In the genomic region with DNA sequence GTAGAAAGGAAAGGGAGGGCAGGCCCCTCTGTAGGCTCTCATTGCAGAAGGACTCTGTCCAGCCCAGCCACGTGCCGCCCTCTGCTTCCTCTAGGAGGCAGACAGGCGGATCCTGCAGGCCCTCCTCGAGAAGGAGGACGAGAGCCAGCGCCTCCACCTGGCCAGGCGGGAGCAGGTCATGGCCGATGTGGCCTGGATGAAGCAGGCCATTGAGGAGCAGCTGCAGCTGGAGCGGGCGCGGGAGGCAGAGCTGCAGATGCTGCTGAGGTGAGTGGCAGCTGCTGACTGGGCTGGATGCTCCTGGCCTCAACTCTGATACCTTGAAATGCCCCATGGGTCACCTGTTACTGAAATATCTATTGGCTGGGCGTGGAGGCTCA, we compare ENCODE assay signal across 10 cellular contexts. TPM values are rescaled to one million over a fixed set of nuclear protein-coding genes. Genes with fewer than 3 reads are reported as not detected.
A peak's percentile ranks its signal among the peaks of the same experiment; 100 is the strongest.
DNase-seq lines count a peak whose midpoint lies in the region; ATAC-seq and TF ChIP-seq lines count a peak whose summit lies in the region.
"Had no signal": no experiment of that assay in that cellular context is flagged by ENCODE, and none has a peak within 500 bp of the region (broad histone marks: within the 10 kb centered on the region; RNA-seq: fewer than 3 reads in every experiment).

No MANE protein-coding gene starts in this region.

- dilution Hi-C loops in mammary epithelial cell (cut with HindIII; ENCODE audit: low sequenced_read_pairs): no loop called here

- no peak overlapping the region for H2AFZ ChIP-seq in mammary epithelial cell (ENCODE audit: low read depth, low read length)

- H3K27ac ChIP-seq in mammary epithelial cell (ENCODE audit: insufficient read depth, low read depth, low read length): no peak overlapping the region

- peaks cover 20% of the 10 kb centered on the region for H3K36me3 ChIP-seq in mammary epithelial cell (ENCODE audit: insufficient read depth, low read length)

- ATAC-seq in GM21367 (IDR thresholded peaks at IDR 0.05; ENCODE audit: unreplicated experiment): no peak

- H3K27me3 ChIP-seq in mammary epithelial cell (ENCODE audit: insufficient read depth, low read length): no peaks in the 10 kb centered on the region

- no peak overlapping the region for H3K27ac Mint-ChIP-seq in progenitor cell of endocrine pancreas

- 61% methylated on average over 7 of the region's 12 CpGs for WGBS in mammary epithelial cell (ENCODE audit: low coverage, missing lambda C conversion rate)

- peaks cover 22% of the 10 kb centered on the region for H3K36me3 Mint-ChIP-seq in progenitor cell of endocrine pancreas (ENCODE audit: insufficient read depth)

- H3K4me1 Mint-ChIP-seq in progenitor cell of endocrine pancreas (ENCODE audit: low read depth): no peaks in the 10 kb centered on the region

- no peak overlapping the region for H3K4me2 ChIP-seq in mammary epithelial cell (ENCODE audit: insufficient read depth, low read depth, low read length)

- H3K4me3 Mint-ChIP-seq in progenitor cell of endocrine pancreas (ENCODE audit: low read depth): no peak overlapping the region

- TF ChIP-seq CTCF in mammary epithelial cell (conservative IDR thresholded peaks at IDR 0.05 in 1 of 2, IDR thresholded peaks at IDR 0.05 in 1 of 2; ENCODE audit: extremely low read depth in 1 of 2, insufficient read depth in 1 of 2, low read depth in 1 of 2, low read length in 2 of 2) (peak; percentile 58 to 59), progenitor cell of endocrine pancreas (IDR thresholded peaks at IDR 0.05; ENCODE audit: unreplicated experiment) (peak; percentile 42)

- H3K4me3 ChIP-seq in mammary epithelial cell (replicated peaks in 1 of 3; ENCODE audit: insufficient read depth in 1 of 3, low read depth in 2 of 3, low read length in 3 of 3): no peak overlapping the region

- no peaks in the 10 kb centered on the region for H4K20me1 ChIP-seq in mammary epithelial cell (ENCODE audit: insufficient read depth, low read length)

- intact Hi-C loops in mammary epithelial cell (cut with micrococcal nuclease): no loop called here
- intact Hi-C loops in head of caudate nucleus (cut with DNase I): no loop called here

- no peaks in the 10 kb centered on the region for H3K9me3 Mint-ChIP-seq in progenitor cell of endocrine pancreas (ENCODE audit: low read depth)
- H3K9me3 Mint-ChIP-seq: CD4-positive, CD25-positive, alpha-beta regulatory T cell had no signal

- DNase-seq in NCI-H82 (lab: John Stamatoyannopoulos, UW): peak; percentile 46
- no peak for DNase-seq in NCI-H82 treated with DMSO at 0.1 percent for 48 hours (lab: John Stamatoyannopoulos, UW; ENCODE audit: unreplicated experiment)
- peak; percentile 21 for DNase-seq in M059J (ENCODE audit: low read depth)
- no peak for DNase-seq in mammary epithelial cell
- DNase-seq in progenitor cell of endocrine pancreas (ENCODE audit: low spot score, unreplicated experiment): no peak
- no peak for DNase-seq in head of caudate nucleus
- no peak for DNase-seq in SIG-M5 treated with dmso at 0.1 percent for 504 hours (lab: John Stamatoyannopoulos, UW; ENCODE audit: unreplicated experiment)
- DNase-seq: NCI-H1048 had no signal

- CTCF ChIA-PET in mammary epithelial cell (lab: Charles Lee; ENCODE audit: low non-redundant PET): no interaction called here

- H3K27me3 Mint-ChIP-seq in progenitor cell of endocrine pancreas: no peaks in the 10 kb centered on the region
- H3K27me3 Mint-ChIP-seq: CD4-positive, CD25-positive, alpha-beta regulatory T cell had no signal

- no peaks in the 10 kb centered on the region for H3K4me1 ChIP-seq in mammary epithelial cell (ENCODE audit: insufficient read depth, low read length)

- H3K9me3 ChIP-seq in mammary epithelial cell (replicated peaks; ENCODE audit: insufficient read depth, low read length): no peaks in the 10 kb centered on the region

- H3K9ac ChIP-seq in mammary epithelial cell (ENCODE audit: insufficient read depth, low read length): no peak overlapping the region

- no peaks in the 10 kb centered on the region for H3K79me2 ChIP-seq in mammary epithelial cell (ENCODE audit: insufficient read depth, low read length)

- in situ Hi-C loops in mammary epithelial cell (cut with MboI; ENCODE audit: low sequenced_read_pairs in 2 of 2): no loop called here

- BruUV-seq in mammary epithelial cell (replicated peaks; lab: Mats Ljungman, UMichigan): no TSS peak

RNA-seq across cellular contexts. Expression of a gene that starts 10.9 kb away (rescaled TPM):
- total RNA-seq in M059J (2014; rRNA removed; shearing (Covaris generic)): 12.7 and 13.8 TPM in 2 replicates
- total RNA-seq in mammary epithelial cell: 10 to 100 TPM in 1 of 2 donors, 1 to 10 TPM in 1; 4.0 to 19.4 TPM
- polyA plus RNA-seq in mammary epithelial cell: 8.9 TPM
- 7.4 TPM for polyA minus RNA-seq in mammary epithelial cell
- 19.3 and 20.6 TPM in 2 replicates for total RNA-seq in progenitor cell of endocrine pancreas

RNA-seq across cellular contexts. Expression of a gene that starts 30.6 kb away (rescaled TPM):
- total RNA-seq in M059J (2014; rRNA removed; shearing (Covaris generic)): 44.3 and 53.9 TPM in 2 replicates
- total RNA-seq in mammary epithelial cell (10 to 100 TPM; 60.2 to 63.8 TPM), progenitor cell of endocrine pancreas (20.8 and 21.7 TPM in 2 replicates)
- 63.0 TPM for polyA plus RNA-seq in mammary epithelial cell
- 65.7 TPM for polyA minus RNA-seq in mammary epithelial cell

Comparison
In these comparisons a context has a peak if more than half of its experiments do, and no peak if none do; other contexts are left out.
1. DNase-seq: peak in NCI-H82 (single experiment) and M059J (single experiment); none in NCI-H82 treated with DMSO at 0.1 percent for 48 hours (single experiment), mammary epithelial cell (single experiment), progenitor cell of endocrine pancreas (single experiment), head of caudate nucleus (0 of 42) and SIG-M5 treated with dmso at 0.1 percent for 504 hours (single experiment).